12 cellular contexts compared by ENCODE assay signal in genomic region chr18:58861353-58861752, GRCh38. TPM values are rescaled to one million over a fixed set of nuclear protein-coding genes. Genes with fewer than 3 reads are reported as not detected.
DNase-seq lines count a peak whose midpoint lies in the region; TF ChIP-seq lines count a peak whose summit lies in the region.
"Had no signal": no experiment of that assay in that cellular context is flagged by ENCODE, and none has a peak within 500 bp of the region (broad histone marks: within the 10 kb centered on the region; RNA-seq: fewer than 3 reads in every experiment).

No MANE protein-coding gene starts in this region.

- H3K9ac ChIP-seq in SK-N-MC (ENCODE audit: insufficient read length) (peak overlapping the region; percentile 64), colonic mucosa (ENCODE audit: low read depth in 2 of 2, low read length in 2 of 2) (no peak overlapping the region), MM.1S (ENCODE audit: low read length) (no peak overlapping the region)

- TF ChIP-seq POLR2A in stomach (IDR thresholded peaks at IDR 0.05), result no peak

- intact Hi-C loops in stomach (cut with DNase I; ENCODE audit: low total_unique reads), result no loop called here
- intact Hi-C loops in colonic mucosa (cut with DNase I), result no loop called here

- peaks cover 25 to 73% (median 54%) of the 10 kb centered on the region in 4 donors for H3K4me1 ChIP-seq in stomach
- no peaks in the 10 kb centered on the region for H3K4me1 ChIP-seq in colonic mucosa
- 0 out of 2 replicates have a peak, but pooled peaks cover 3% of the 10 kb centered on the region for H3K4me1 ChIP-seq in MM.1S (ENCODE audit: low read length)

- peak overlapping the region; percentile 80 for H3K4me3 ChIP-seq in SK-N-MC
- H3K4me3 ChIP-seq in stomach, result no peak overlapping the region
- H3K4me3 ChIP-seq in colonic mucosa, result no peak overlapping the region
- H3K4me3 ChIP-seq in MM.1S (ENCODE audit: low read length), result no peak overlapping the region

- TF ChIP-seq CTCF in stomach (IDR thresholded peaks at IDR 0.05) (no peak), colonic mucosa (IDR thresholded peaks at IDR 0.05) (no peak), MM.1S (IDR thresholded peaks at IDR 0.05; ENCODE audit: low read length) (no peak)

- peak overlapping the region; percentile 93 for H3K27ac ChIP-seq in SK-N-MC
- peak overlapping the region in 4 of 5 donors; percentile 8 to 65 (median 59) for H3K27ac ChIP-seq in stomach
- no peak overlapping the region for H3K27ac ChIP-seq in colonic mucosa
- H3K27ac ChIP-seq in MM.1S (ENCODE audit: low read length), result no peak overlapping the region

- no peak overlapping the region for H2AFZ ChIP-seq in MM.1S (ENCODE audit: low read length)

- no peak for TF ChIP-seq EP300 in stomach (IDR thresholded peaks at IDR 0.05)

- 0 out of 2 replicates have a peak, but pooled peaks cover 3% of the 10 kb centered on the region for H3F3A ChIP-seq in MM.1S (ENCODE audit: insufficient read depth, low read length)

- H3K79me2 ChIP-seq in MM.1S (ENCODE audit: low read length), result no peaks in the 10 kb centered on the region

- H3K36me3 ChIP-seq in SK-N-MC (ENCODE audit: insufficient read depth, low read length) (peaks cover 16% of the 10 kb centered on the region), stomach (no peaks in the 10 kb centered on the region), colonic mucosa (no peaks in the 10 kb centered on the region), MM.1S (replicated peaks; ENCODE audit: insufficient read depth, low read length) (no peaks in the 10 kb centered on the region)

- H3K4me2 ChIP-seq in MM.1S (ENCODE audit: low read depth, low read length), result no peak overlapping the region

- WGBS in stomach, 5 donors, result 58 to 70% (median 61%) methylated on average over 3 of the region's 3 CpGs

- H3K9me3 ChIP-seq in SK-N-MC (ENCODE audit: low read depth, low read length) (no peaks in the 10 kb centered on the region), stomach (no peaks in the 10 kb centered on the region), colonic mucosa (no peaks in the 10 kb centered on the region), MM.1S (replicated peaks; ENCODE audit: insufficient read depth, low read length) (no peaks in the 10 kb centered on the region)

- DNase-seq in NCI-H1417 (lab: John Stamatoyannopoulos, UW) (peak; percentile 40 to 72 (median 69)), NCI-H1417 treated with DMSO at 0.1 percent for 48 hours (lab: John Stamatoyannopoulos, UW) (no peak), SK-N-MC (ENCODE audit: low read depth, low spot score) (no peak), inferior parietal cortex (ENCODE audit: extremely low spot score) (peak; percentile 71), stomach (no peak), colonic mucosa (no peak), SW480 (ENCODE audit: low spot score) (no peak), MM.1S (no peak)
- DNase-seq: activated T-cell treated with anti-CD3 and anti-CD28 coated beads, Interleukin-2, amount 50 U/mL, for 48 hours; DMS 273 treated with DMSO at 0.1 percent for 48 hours; left colon; NCI-H2107 had no signal

- no peaks in the 10 kb centered on the region for H3K9me2 ChIP-seq in MM.1S (replicated peaks; ENCODE audit: insufficient read depth, low read length)

- H4K20me1 ChIP-seq in MM.1S (ENCODE audit: insufficient read depth, low read length), result no peaks in the 10 kb centered on the region

- peaks cover 0 to 10% (median 0%) of the 10 kb centered on the region in 3 donors for H3K27me3 ChIP-seq in stomach
- no peaks in the 10 kb centered on the region for H3K27me3 ChIP-seq in colonic mucosa
- no peaks in the 10 kb centered on the region; the same call in 1 of the 2 replicates for H3K27me3 ChIP-seq in MM.1S (replicated peaks; ENCODE audit: insufficient read depth, low read length)

RNA-seq across cellular contexts. Expression of gene ZNF532, which starts 3.3 kb away (rescaled TPM):
- total RNA-seq in stomach, result 10 to 100 TPM in 4 of 5 donors, 1 to 10 TPM in 1; 2.9 to 53.7 (median 46.8) TPM
- 1 to 10 TPM; 9.5 to 9.6 (median 9.6) TPM for polyA plus RNA-seq in stomach
- total RNA-seq in colonic mucosa, result 10 to 100 TPM in 1 of 2 donors, 1 to 10 TPM in 1; 5.6 to 14.8 TPM

Comparison
In these comparisons a context has a peak if more than half of its experiments do, and no peak if none do; other contexts are left out.
1. DNase-seq: peak in NCI-H1417 (3 of 3) and inferior parietal cortex (single experiment); none in NCI-H1417 treated with DMSO at 0.1 percent for 48 hours (single experiment), SK-N-MC (single experiment), stomach (single experiment), colonic mucosa (single experiment), SW480 (single experiment) and MM.1S (single experiment).
2. H3K27ac ChIP-seq: peak in SK-N-MC (single experiment) and stomach (4 of 5); none in colonic mucosa (single experiment) and MM.1S (single experiment).